In the genomic region with DNA sequence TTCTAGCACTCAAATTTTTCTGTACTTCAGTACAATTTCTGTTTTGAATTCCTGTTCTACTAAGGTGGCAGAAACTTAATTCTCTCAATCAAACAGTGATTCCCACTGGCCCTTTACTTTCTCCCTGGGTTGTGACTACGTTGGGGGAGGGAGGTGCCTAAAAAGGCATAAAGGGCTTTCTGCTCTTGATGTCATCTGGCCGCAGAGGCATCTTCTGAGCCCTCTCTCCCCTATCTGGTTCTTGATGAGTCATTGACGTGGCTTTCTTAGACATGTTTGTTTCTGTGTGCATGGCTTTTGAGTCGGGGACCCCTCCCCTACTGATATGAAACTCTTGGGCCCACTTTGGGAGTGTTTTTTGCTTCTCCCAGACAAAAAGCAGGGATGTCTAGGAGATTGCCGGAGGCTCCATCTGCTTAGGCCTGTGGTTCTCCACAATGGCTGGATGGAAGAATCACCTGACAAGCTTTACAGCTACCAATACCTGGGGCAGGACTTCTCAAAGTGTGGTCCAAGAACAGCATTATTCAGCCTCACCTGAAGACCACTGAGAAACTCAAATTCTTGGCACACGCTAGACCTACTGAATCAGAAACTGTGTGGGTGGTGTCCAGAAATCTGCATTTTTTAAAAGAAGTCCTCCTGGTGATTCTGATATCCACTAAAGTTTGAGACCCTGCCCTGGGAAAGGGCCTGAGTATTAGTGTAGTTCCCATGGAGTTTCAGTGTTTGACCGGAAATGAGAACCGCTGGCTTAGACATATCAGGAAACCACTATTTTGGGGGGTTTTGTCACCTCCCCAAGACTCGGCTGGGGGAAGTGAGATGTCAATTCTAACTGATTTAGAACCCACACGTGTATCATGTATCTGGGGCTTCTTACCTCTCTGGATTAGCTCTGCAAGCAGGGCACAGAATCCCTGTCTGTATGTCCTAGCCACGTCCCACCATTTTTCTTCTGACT, we compare ENCODE assay signal across 16 cellular contexts.
DNase-seq lines count a peak whose midpoint lies in the region; ATAC-seq, FAIRE-seq and TF ChIP-seq lines count a peak whose summit lies in the region.
"Had no signal": no experiment of that assay in that cellular context is flagged by ENCODE, and none has a peak within 500 bp of the region (broad histone marks: within the 10 kb centered on the region; RNA-seq: fewer than 3 reads in every experiment).

No MANE protein-coding gene starts in this region.

- no peak overlapping the region for H3K9ac ChIP-seq in H1 (replicated peaks in 1 of 4; ENCODE audit: extremely low read depth in 1 of 4, low read depth in 3 of 4, low read length in 3 of 4)

- peaks cover 0 to 7% (median 4%) of the 10 kb centered on the region in 4 experiments; a peak in 3 of 7 replicates for H3K4me1 ChIP-seq in H1 (replicated peaks in 1 of 4; ENCODE audit: control insufficient read depth in 3 of 4, insufficient read depth in 4 of 4, low read length in 3 of 4)

- H3K36me3 ChIP-seq in H1 (ENCODE audit: control insufficient read depth in 2 of 4, insufficient read depth in 4 of 4, low read length in 3 of 4), result no peaks in the 10 kb centered on the region
- H3K36me3 ChIP-seq: WERI-Rb-1 had no signal

- no peak overlapping the region for H3K27ac ChIP-seq in H1 (ENCODE audit: low read depth, low read length)
- H3K27ac ChIP-seq: WERI-Rb-1 had no signal

- no peak for TF ChIP-seq EP300 in H1 (IDR thresholded peaks at IDR 0.05; ENCODE audit: borderline replicate concordance in 1 of 2, low read depth in 2 of 2, low read length in 2 of 2)

- H3K27me3 Mint-ChIP-seq in activated CD4-positive, alpha-beta T cell treated with anti-CD3 and anti-CD28 coated beads, Interleukin-2, amount 10 ng/mL, durations not matched to agents 7 days and 5 days, result no peaks in the 10 kb centered on the region

- H2BK12ac ChIP-seq in H1 (ENCODE audit: low read depth, low read length), result peak overlapping the region; percentile 54; the same call in 1 of the 2 replicates

- H3K79me2 ChIP-seq in H1 (ENCODE audit: control insufficient read depth in 1 of 2, insufficient read depth in 2 of 2, low read length in 2 of 2), result no peaks in the 10 kb centered on the region

- H4K91ac ChIP-seq in H1 (replicated peaks; ENCODE audit: insufficient read length, low read length), result no peak overlapping the region

- H3K4me3 Mint-ChIP-seq in activated CD4-positive, alpha-beta T cell treated with anti-CD3 and anti-CD28 coated beads, Interleukin-2, amount 10 ng/mL, durations not matched to agents 7 days and 5 days, result no peak overlapping the region
- H3K4me3 Mint-ChIP-seq: activated naive CD4-positive, alpha-beta T cell treated with anti-CD3 and anti-CD28 coated beads for 36 hours; neural crest cell had no signal

- no peaks in the 10 kb centered on the region for H3K36me3 Mint-ChIP-seq in activated CD4-positive, alpha-beta T cell treated with anti-CD3 and anti-CD28 coated beads, Interleukin-2, amount 10 ng/mL, durations not matched to agents 7 days and 5 days (ENCODE audit: low read depth)

- H3K4me2 ChIP-seq in H1 (ENCODE audit: insufficient read depth in 1 of 2, low read depth in 2 of 2, low read length in 2 of 2), result no peak overlapping the region

- H3K14ac ChIP-seq in H1 (ENCODE audit: insufficient read length), result no peak overlapping the region

- no peaks in the 10 kb centered on the region for H3K23me2 ChIP-seq in H1 (ENCODE audit: low read depth, low read length)

- no peak for TF ChIP-seq CTCF in H1 (IDR thresholded peaks at IDR 0.05; ENCODE audit: control extremely low read depth in 1 of 3, insufficient read depth in 1 of 3, low read depth in 1 of 3, low read length in 3 of 3)

- H4K5ac ChIP-seq in H1 (ENCODE audit: insufficient read length, low read depth, low read length), result no peak overlapping the region

- H2BK15ac ChIP-seq in H1 (ENCODE audit: low read length), result no peak overlapping the region

- no peaks in the 10 kb centered on the region for H4K20me1 ChIP-seq in H1 (replicated peaks in 1 of 2; ENCODE audit: control insufficient read depth in 1 of 2, insufficient read depth in 2 of 2, low read length in 2 of 2)

- no peaks in the 10 kb centered on the region for H3K79me1 ChIP-seq in H1 (ENCODE audit: low read depth, low read length)

- H3K23ac ChIP-seq in H1 (ENCODE audit: insufficient read length), result no peak overlapping the region

- POLR2A ChIA-PET in activated CD4-positive, alpha-beta T cell treated with anti-CD3 and anti-CD28 coated beads, Interleukin-2, amount 10 ng/mL, durations not matched to agents 7 days and 5 days (lab: Charles Lee), result no interaction called here
- POLR2A ChIA-PET in H1 (lab: Charles Lee; ENCODE audit: partially characterized antibody), result no interaction called here

- TF ChIP-seq POLR2A in H1 (IDR thresholded peaks at IDR 0.05; ENCODE audit: control extremely low read depth in 1 of 2, low read depth in 2 of 2, low read length in 2 of 2), result no peak

- H3K56ac ChIP-seq in H1 (replicated peaks; ENCODE audit: insufficient read length, low read depth, low read length), result no peak overlapping the region

- H4K8ac ChIP-seq in H1 (ENCODE audit: extremely low read depth, insufficient read depth, low read length), result no peak overlapping the region

- no peak for FAIRE-seq in H1 (lab: Jason Lieb, UNC)

- no peak overlapping the region for H2AK5ac ChIP-seq in H1 (ENCODE audit: low read depth, low read length)

- H2AFZ ChIP-seq in H1 (ENCODE audit: low read length), result no peak overlapping the region; the same call in 1 of the 2 replicates

- H3K27ac Mint-ChIP-seq in activated CD4-positive, alpha-beta T cell treated with anti-CD3 and anti-CD28 coated beads, Interleukin-2, amount 10 ng/mL, durations not matched to agents 7 days and 5 days, result no peak overlapping the region
- H3K27ac Mint-ChIP-seq: activated naive CD4-positive, alpha-beta T cell treated with anti-CD3 and anti-CD28 coated beads for 36 hours had no signal

- no peaks in the 10 kb centered on the region for H3K27me3 ChIP-seq in H1 (replicated peaks in 1 of 4; ENCODE audit: control insufficient read depth in 3 of 4, extremely low read depth in 1 of 4, insufficient read depth in 3 of 4, low read length in 3 of 4)

- 84% methylated on average over 11 of the region's 11 CpGs; no CpG with 5 or more reads in 1 of the 2 experiments for WGBS in H1 (ENCODE audit: extremely low coverage in 1 of 2, insufficient coverage in 1 of 2, insufficient read length in 1 of 2, insufficient replicate concordance in 2 of 2, low coverage in 1 of 2, low lambda C conversion rate in 2 of 2, missing lambda C conversion rate in 1 of 2), 2 experiments

- no peaks in the 10 kb centered on the region for H3K9me3 Mint-ChIP-seq in activated CD4-positive, alpha-beta T cell treated with anti-CD3 and anti-CD28 coated beads, Interleukin-2, amount 10 ng/mL, durations not matched to agents 7 days and 5 days
- H3K9me3 Mint-ChIP-seq: activated naive CD4-positive, alpha-beta T cell treated with anti-CD3 and anti-CD28 coated beads for 36 hours; neural crest cell had no signal

- no peak overlapping the region for H2BK5ac ChIP-seq in H1 (ENCODE audit: low read depth, low read length)

- no peaks in the 10 kb centered on the region for H3K4me1 Mint-ChIP-seq in activated CD4-positive, alpha-beta T cell treated with anti-CD3 and anti-CD28 coated beads, Interleukin-2, amount 10 ng/mL, durations not matched to agents 7 days and 5 days

- ATAC-seq in HG03442 (IDR thresholded peaks at IDR 0.05; ENCODE audit: unreplicated experiment) (peak; percentile 54), GM19452 (IDR thresholded peaks at IDR 0.05; ENCODE audit: unreplicated experiment) (no peak), GM21825 (IDR thresholded peaks at IDR 0.05; ENCODE audit: unreplicated experiment) (no peak)

- DNase-seq in activated CD4-positive, alpha-beta T cell treated with anti-CD3 and anti-CD28 coated beads, Interleukin-2, amount 50 U/mL, for 48 hours, result peak; percentile 2 to 11
- DNase-seq in activated CD4-positive, alpha-beta T cell treated with anti-CD3 and anti-CD28 coated beads, Interleukin-2, amount 10 ng/mL, durations not matched to agents 7 days and 5 days, result no peak
- DNase-seq in H1 (ENCODE audit: low read depth in 1 of 2, low spot score in 2 of 2) (no peak), T1000 (lab: John Stamatoyannopoulos, UW) (no peak)
- DNase-seq in stimulated activated CD8-positive, alpha-beta memory T cell treated with anti-CD3 and anti-CD28 coated beads, Interleukin-2, amount 100 ng/mL, for 48 hours (ENCODE audit: low read depth in 2 of 2), result peak; percentile 7 to 8
- DNase-seq: activated naive CD4-positive, alpha-beta T cell treated with anti-CD3 and anti-CD28 coated beads for 36 hours; dermis blood vessel endothelial cell; NCI-H1417 treated with DMSO at 0.1 percent for 48 hours; NCI-H69; SIG-M5; stimulated activated CD4-positive, alpha-beta T cell treated with anti-CD3 and anti-CD28 coated beads, Interleukin-15, amount 100 ng/mL, for 24 hours; WERI-Rb-1 had no signal

- H3K9me3 ChIP-seq in H1 (ENCODE audit: insufficient read depth in 2 of 2, low read depth in 1 of 2, low read length in 1 of 2), result no peaks in the 10 kb centered on the region

- no peak overlapping the region for H2BK20ac ChIP-seq in H1 (ENCODE audit: low read length)

- H2BK120ac ChIP-seq in H1 (replicated peaks; ENCODE audit: low read depth, low read length), result no peak overlapping the region

- no peak overlapping the region for H3K4ac ChIP-seq in H1 (replicated peaks; ENCODE audit: insufficient read length, low read depth, low read length)

- CTCF ChIA-PET in activated CD4-positive, alpha-beta T cell treated with anti-CD3 and anti-CD28 coated beads, Interleukin-2, amount 10 ng/mL, durations not matched to agents 7 days and 5 days (lab: Charles Lee), result no interaction called here
- CTCF ChIA-PET in H1 (lab: Charles Lee; ENCODE audit: partially characterized antibody), result interaction anchor here (1.2 to 1.5 kb wide), 3 partner anchors 10 to 106 kb away, joined by 3 to 4 read pairs (median 3); no protein-coding TSS in a partner anchor

- no peak overlapping the region for H3K18ac ChIP-seq in H1 (ENCODE audit: extremely low read depth, low read length)

- H3K4me3 ChIP-seq in H1 (ENCODE audit: extremely low read depth in 1 of 4, insufficient read depth in 2 of 4, low read depth in 3 of 4, low read length in 4 of 4), result no peak overlapping the region

- no peak for TF ChIP-seq RAD21 in H1 (IDR thresholded peaks at IDR 0.05 in 1 of 2, conservative IDR thresholded peaks at IDR 0.05 in 1 of 2; ENCODE audit: low read depth in 2 of 2, low read length in 2 of 2)

TF ChIP-seq in H1, 55 proteins besides CTCF, POLR2A, EP300 and RAD21 (continues in another document):
- TF ChIP-seq TAF1 (IDR thresholded peaks at IDR 0.05; ENCODE audit: low read depth, low read length) (no peak), FOSL1 (IDR thresholded peaks at IDR 0.05; ENCODE audit: insufficient read depth, low read depth, low read length) (no peak), CREB1 (IDR thresholded peaks at IDR 0.05) (no peak), HDAC2 (IDR thresholded peaks at IDR 0.05; ENCODE audit: borderline replicate concordance in 1 of 2, low read depth in 2 of 2, low read length in 2 of 2) (no peak), JUND (IDR thresholded peaks at IDR 0.05; ENCODE audit: low read length) (no peak)

Comparison
In these comparisons a context has a peak if more than half of its experiments do, and no peak if none do; other contexts are left out.
1. DNase-seq: peak in activated CD4-positive, alpha-beta T cell treated with anti-CD3 and anti-CD28 coated beads, Interleukin-2, amount 50 U/mL, for 48 hours (2 of 2) and stimulated activated CD8-positive, alpha-beta memory T cell treated with anti-CD3 and anti-CD28 coated beads, Interleukin-2, amount 100 ng/mL, for 48 hours (2 of 2); none in activated CD4-positive, alpha-beta T cell treated with anti-CD3 and anti-CD28 coated beads, Interleukin-2, amount 10 ng/mL, durations not matched to agents 7 days and 5 days (single experiment), H1 (0 of 2) and T1000 (single experiment).